Comparison of ENCODE assay signal across 31 cellular contexts in genomic region chr12:132642846-132643835, GRCh38. TPM values are rescaled to one million over a fixed set of nuclear protein-coding genes. Genes with fewer than 3 reads are reported as not detected.
"Had no signal": no experiment of that assay in that cellular context is flagged by ENCODE, and none has a peak within 500 bp of the region (broad histone marks: within the 10 kb centered on the region; RNA-seq: fewer than 3 reads in every experiment).

No MANE protein-coding gene starts in this region.

- H3K4me3 ChIP-seq: ascending aorta, cardiac muscle cell, MG63, Peyer's patch had no signal

- H3K4me1 ChIP-seq: ascending aorta, Peyer's patch had no signal

- H3K9me3 ChIP-seq: ascending aorta, MG63, Peyer's patch had no signal

- H3K27me3 ChIP-seq: ascending aorta, cardiac muscle cell, MG63, Peyer's patch had no signal

- DNase-seq: activated CD4-positive, alpha-beta memory T cell treated with anti-CD3 and anti-CD28 coated beads, Interleukin-2, amount 10 ng/mL, durations not matched to agents 7 days and 5 days; activated CD4-positive, alpha-beta T cell treated with anti-CD3 and anti-CD28 coated beads for 1 hour; activated CD4-positive, alpha-beta T cell treated with anti-CD3 and anti-CD28 coated beads for 48 hours; activated CD4-positive, CD25-positive, alpha-beta regulatory T cell; activated CD8-positive, alpha-beta memory T cell treated with anti-CD3 and anti-CD28 coated beads for 24 hours; activated CD8-positive, alpha-beta memory T cell treated with anti-CD3 and anti-CD28 coated beads, Interleukin-2, amount 10 ng/mL, durations not matched to agents 7 days and 5 days; activated CD8-positive, alpha-beta memory T cell treated with anti-CD3 and anti-CD28 coated beads, Interleukin-2, amount 50 U/mL, for 48 hours; activated effector memory CD4-positive, alpha-beta T cell treated with Interleukin-2 at 50 U/mL for 16 hours; activated naive CD4-positive, alpha-beta T cell treated with anti-CD3 and anti-CD28 coated beads, Interleukin-2, amount 10 ng/mL, durations not matched to agents 7 days and 5 days; activated T-cell treated with anti-CD3 and anti-CD28 coated beads, Interleukin-2, amount 50 U/mL, for 48 hours; amygdala; Kasumi-1; MG63; NCI-H1048; NCI-H1105 treated with DMSO at 0.1 percent for 48 hours; NCI-H1436; NCI-H1694; NCI-H2029; NCI-H345; NCI-H524 treated with DMSO at 0.1 percent for 48 hours; Peyer's patch; RPMI8226; SIG-M5; T-cell; T-helper 17 cell; WERI-Rb-1 had no signal

- ATAC-seq: activated CD8-positive, alpha-beta memory T cell treated with anti-CD3 and anti-CD28 coated beads, Interleukin-2, amount 10 ng/mL, durations not matched to agents 7 days and 5 days; SK-N-SH treated with all-trans-retinoic acid at 6 μM for 48 hours; T-cell; T-helper 17 cell had no signal

- H3K27ac ChIP-seq: ascending aorta, cardiac muscle cell, Peyer's patch, WERI-Rb-1 had no signal

RNA-seq across cellular contexts. Expression of gene P2RX2, which starts 24.6 kb away (rescaled TPM):
- total RNA-seq: activated CD4-positive, alpha-beta memory T cell treated with anti-CD3 and anti-CD28 coated beads, Interleukin-2, amount 10 ng/mL, durations not matched to agents 7 days and 5 days; activated CD8-positive, alpha-beta memory T cell treated with anti-CD3 and anti-CD28 coated beads, Interleukin-2, amount 10 ng/mL, durations not matched to agents 7 days and 5 days; ascending aorta; cardiac muscle cell; NCI-H460; SK-MEL-5; T-cell; T-helper 17 cell had no signal
- polyA plus RNA-seq: cardiac muscle cell had no signal

RNA-seq across cellular contexts. Expression of gene LRCOL1, which starts 32.8 kb away (rescaled TPM):
- total RNA-seq: activated CD4-positive, alpha-beta memory T cell treated with anti-CD3 and anti-CD28 coated beads, Interleukin-2, amount 10 ng/mL, durations not matched to agents 7 days and 5 days; activated CD8-positive, alpha-beta memory T cell treated with anti-CD3 and anti-CD28 coated beads, Interleukin-2, amount 10 ng/mL, durations not matched to agents 7 days and 5 days; ascending aorta; cardiac muscle cell; NCI-H460; Peyer's patch; SK-MEL-5; T-cell; T-helper 17 cell had no signal
- polyA plus RNA-seq: cardiac muscle cell had no signal
